1 cellular context compared by ENCODE assay signal in genomic region chr1:62572476-62572875, GRCh38.
TF ChIP-seq lines count a peak whose summit lies in the region.

No MANE protein-coding gene starts in this region.

TF ChIP-seq in HepG2, 621 proteins besides CTCF, POLR2A, EP300 and RAD21:
- TF ChIP-seq ZNF264 (CRISPR knock-in tag; IDR thresholded peaks at IDR 0.05) (peak; percentile 90), MZF1 (CRISPR knock-in tag; IDR thresholded peaks at IDR 0.05; ENCODE audit: borderline replicate concordance) (no peak), ZMAT3 (CRISPR knock-in tag; conservative IDR thresholded peaks at IDR 0.05) (no peak), PCBP2 (optimal IDR thresholded peaks at IDR 0.05; ENCODE audit: low read depth, low read length, poor library complexity, severe bottlenecking) (no peak), MED8 (CRISPR knock-in tag; IDR thresholded peaks at IDR 0.05; ENCODE audit: insufficient replicate concordance) (no peak), FOXC1 (CRISPR knock-in tag; IDR thresholded peaks at IDR 0.05; ENCODE audit: borderline replicate concordance) (no peak), ZNF335 (CRISPR knock-in tag; IDR thresholded peaks at IDR 0.05) (no peak)
